ENCODE assay signal across 2 cellular contexts in genomic region chr13:92553470-92554114, GRCh38.
TF ChIP-seq lines count a peak whose summit lies in the region.

No MANE protein-coding gene starts in this region.

TF ChIP-seq in HepG2, 621 proteins besides CTCF, POLR2A, EP300 and RAD21 (continued from another document):
- no peak for TF ChIP-seq HNF1A (IDR thresholded peaks at IDR 0.05; ENCODE audit: low read depth)
- no peak for TF ChIP-seq HNF1A (CRISPR knock-in tag; IDR thresholded peaks at IDR 0.05; ENCODE audit: borderline replicate concordance)
- TF ChIP-seq ATF4 (CRISPR knock-in tag; IDR thresholded peaks at IDR 0.05), result no peak
- no peak for TF ChIP-seq HNF1B (CRISPR knock-in tag; IDR thresholded peaks at IDR 0.05)
- no peak for TF ChIP-seq NR3C1 (CRISPR knock-in tag; IDR thresholded peaks at IDR 0.05)
- TF ChIP-seq GATAD1 (CRISPR knock-in tag; IDR thresholded peaks at IDR 0.05), result no peak
- TF ChIP-seq E2F5 (CRISPR knock-in tag; conservative IDR thresholded peaks at IDR 0.05), result no peak
- TF ChIP-seq ATF7 (IDR thresholded peaks at IDR 0.05), result peak; percentile 53
- no peak for TF ChIP-seq ATF7 (CRISPR knock-in tag; IDR thresholded peaks at IDR 0.05)
- TF ChIP-seq CREB1 (IDR thresholded peaks at IDR 0.05), result peak; percentile 60
- TF ChIP-seq CREB1 (CRISPR knock-in tag; IDR thresholded peaks at IDR 0.05), result no peak
- TF ChIP-seq SRSF4 (IDR thresholded peaks at IDR 0.05; ENCODE audit: low read depth, low read length, poor library complexity, severe bottlenecking), result no peak

TF ChIP-seq in K562, 482 proteins besides CTCF, POLR2A, EP300 and RAD21:
- TF ChIP-seq TFE3 (CRISPR knock-in tag; IDR thresholded peaks at IDR 0.05), result peak; percentile 91
- TF ChIP-seq ELF1 (tag; IDR thresholded peaks at IDR 0.05), result no peak
- 0 out of 2 replicates have a peak, but pooled peaks have one; percentile 36 for TF ChIP-seq ARID3A (IDR thresholded peaks at IDR 0.05; ENCODE audit: borderline replicate concordance, low read depth, low read length)
- no peak for TF ChIP-seq KDM4B (IDR thresholded peaks at IDR 0.05; ENCODE audit: borderline replicate concordance in 2 of 2, low read depth in 1 of 2)
- TF ChIP-seq ATF3 (IDR thresholded peaks at IDR 0.05), result peak; percentile 9; the same call in 1 of the 2 replicates
- no peak for TF ChIP-seq ATF3 (CRISPR knock-in tag; conservative IDR thresholded peaks at IDR 0.05)
- TF ChIP-seq MAFK (IDR thresholded peaks at IDR 0.05; ENCODE audit: low read length), result 0 out of 2 replicates have a peak, but pooled peaks have one; percentile 0
